ENCODE assay signal across 25 cellular contexts in genomic region chr11:116272181-116272789, GRCh38.
A peak's percentile ranks its signal among the peaks of the same experiment; 100 is the strongest.
DNase-seq lines count a peak whose midpoint lies in the region; ATAC-seq, FAIRE-seq and TF ChIP-seq lines count a peak whose summit lies in the region.
"Had no signal": no experiment of that assay in that cellular context is flagged by ENCODE, and none has a peak within 500 bp of the region (broad histone marks: within the 10 kb centered on the region; RNA-seq: fewer than 3 reads in every experiment).

No MANE protein-coding gene starts in this region.

- peaks cover 0 to 12% of the 10 kb centered on the region in 2 donors for H3K27me3 Mint-ChIP-seq in natural killer cell (ENCODE audit: low read depth in 2 of 2)

- TF ChIP-seq CTCF in WERI-Rb-1 (IDR thresholded peaks at IDR 0.05; ENCODE audit: low read depth, low read length), result 0 out of 2 replicates have a peak, but pooled peaks have one; percentile 17
- no peak for TF ChIP-seq CTCF in natural killer cell (IDR thresholded peaks at IDR 0.05)

- no peak overlapping the region for H3K27ac ChIP-seq in WERI-Rb-1
- H3K27ac ChIP-seq: HL-60, RWPE1 had no signal

- H3K9me3 Mint-ChIP-seq in natural killer cell, result no peaks in the 10 kb centered on the region

- no peaks in the 10 kb centered on the region for H3K36me3 ChIP-seq in WERI-Rb-1

- peak; percentile 74 for FAIRE-seq in urothelium cell line (lab: Jason Lieb, UNC)
- FAIRE-seq: GM12891 had no signal

- ATAC-seq in natural killer cell, result no peak

- H3K36me3 Mint-ChIP-seq in natural killer cell, result no peaks in the 10 kb centered on the region

- H3K4me3 ChIP-seq in WERI-Rb-1 (ENCODE audit: low read depth, low read length), result no peak overlapping the region

- no peak overlapping the region for H3K4me3 Mint-ChIP-seq in natural killer cell
- H3K4me3 Mint-ChIP-seq: HFFc6 had no signal

- H3K9me3 ChIP-seq in WERI-Rb-1 (ENCODE audit: severe bottlenecking), result no peaks in the 10 kb centered on the region

- H3K27ac Mint-ChIP-seq in natural killer cell, result no peak overlapping the region
- H3K27ac Mint-ChIP-seq: HFFc6 had no signal

- DNase-seq in NCI-H82 (lab: John Stamatoyannopoulos, UW) (peak; percentile 35), NCI-H82 treated with DMSO at 0.1 percent for 48 hours (lab: John Stamatoyannopoulos, UW; ENCODE audit: unreplicated experiment) (no peak), WERI-Rb-1 (peak; percentile 26), iPS-NIHi11 (ENCODE audit: low spot score) (peak; percentile 61), urothelium cell line (ENCODE audit: low spot score) (no peak), natural killer cell (no peak), AG20443 (ENCODE audit: low spot score) (no peak), RPMI8226 (no peak)
- DNase-seq: 8988T, ACHN, Calu3, DMS79 treated with DMSO at 0.1 percent for 48 hours, GF-D8, HFFc6, NCI-H1048, NCI-H1436, NCI-H187, NCI-H2081 treated with DMSO at 0.1 percent for 48 hours, NCI-H2171 treated with DMSO at 0.1 percent for 48 hours, NCI-H345, NCI-H510A treated with DMSO at 0.1 percent for 48 hours, SHP77 had no signal

- H3K27me3 ChIP-seq in WERI-Rb-1 (ENCODE audit: insufficient read depth, low read depth, severe bottlenecking), result no peaks in the 10 kb centered on the region

- peaks cover 0 to 6% of the 10 kb centered on the region in 2 donors for H3K4me1 Mint-ChIP-seq in natural killer cell

- intact Hi-C loops in natural killer cell (cut with micrococcal nuclease), result no loop called here

Comparison
In these comparisons a context has a peak if more than half of its experiments do, and no peak if none do; other contexts are left out.
1. DNase-seq: peak in NCI-H82 (single experiment), WERI-Rb-1 (single experiment) and iPS-NIHi11 (single experiment); none in NCI-H82 treated with DMSO at 0.1 percent for 48 hours (single experiment), urothelium cell line (single experiment), natural killer cell (single experiment), AG20443 (single experiment) and RPMI8226 (single experiment).